Comparison of ENCODE assay signal across 8 cellular contexts in genomic region chrX:40734956-40735317, GRCh38. TPM values are rescaled to one million over a fixed set of nuclear protein-coding genes. Genes with fewer than 3 reads are reported as not detected.
DNase-seq lines count a peak whose midpoint lies in the region; ATAC-seq and TF ChIP-seq lines count a peak whose summit lies in the region.

No MANE protein-coding gene starts in this region.

- intact Hi-C loops in thyroid gland (cut with DNase I) = no loop called here

- no peak for ATAC-seq in HG02884 (IDR thresholded peaks at IDR 0.05; ENCODE audit: unreplicated experiment)

- H3K9me3 ChIP-seq in BLaER1 (no peaks in the 10 kb centered on the region), muscle layer of colon (ENCODE audit: low read length) (no peaks in the 10 kb centered on the region), thyroid gland (no peaks in the 10 kb centered on the region)
- H3K9me3 ChIP-seq in effector memory CD4-positive, alpha-beta T cell (ENCODE audit: control insufficient read depth, low read length) = no peaks in the 10 kb centered on the region

- H3K27ac ChIP-seq in BLaER1 (peak overlapping the region; percentile 86), muscle layer of colon (ENCODE audit: low read depth, low read length) (peak overlapping the region; percentile 56), thyroid gland (peak overlapping the region; percentile 90 to 97 (median 96))
- H3K27ac ChIP-seq in effector memory CD4-positive, alpha-beta T cell (ENCODE audit: insufficient read depth, low read length, poor library complexity, severe bottlenecking) = peak overlapping the region; percentile 91

- no peaks in the 10 kb centered on the region; the same call in 1 of the 2 replicates for H3K27me3 Mint-ChIP-seq in HFFc6 (ENCODE audit: insufficient read depth)
- H3K27me3 Mint-ChIP-seq in T-helper 1 cell treated with Interleukin-12 subunit alpha and Interleukin-12 subunit beta and Interleukin-4 antibody, amounts not matched to agents 30 μg/mL and 1 μg/mL, for 36 hours (ENCODE audit: low read depth) = no peaks in the 10 kb centered on the region

- H3K27ac Mint-ChIP-seq in HFFc6 = peak overlapping the region; percentile 68
- H3K27ac Mint-ChIP-seq in T-helper 1 cell treated with Interleukin-12 subunit alpha and Interleukin-12 subunit beta and Interleukin-4 antibody, amounts not matched to agents 30 μg/mL and 1 μg/mL, for 36 hours = peak overlapping the region; percentile 78

- H3K9me3 Mint-ChIP-seq in HFFc6 = no peaks in the 10 kb centered on the region
- H3K9me3 Mint-ChIP-seq in T-helper 1 cell treated with Interleukin-12 subunit alpha and Interleukin-12 subunit beta and Interleukin-4 antibody, amounts not matched to agents 30 μg/mL and 1 μg/mL, for 36 hours = no peaks in the 10 kb centered on the region

- H3K4me1 Mint-ChIP-seq in HFFc6 (ENCODE audit: low read depth) = peaks cover 32% of the 10 kb centered on the region
- H3K4me1 Mint-ChIP-seq in T-helper 1 cell treated with Interleukin-12 subunit alpha and Interleukin-12 subunit beta and Interleukin-4 antibody, amounts not matched to agents 30 μg/mL and 1 μg/mL, for 36 hours (ENCODE audit: low read depth) = peaks cover 27% of the 10 kb centered on the region

- H3K27me3 ChIP-seq in BLaER1 (peaks cover 87% of the 10 kb centered on the region), muscle layer of colon (ENCODE audit: control insufficient read depth in 1 of 2, insufficient read depth in 2 of 2, low read length in 2 of 2) (no peaks in the 10 kb centered on the region), thyroid gland (no peaks in the 10 kb centered on the region)
- H3K27me3 ChIP-seq in effector memory CD4-positive, alpha-beta T cell (replicated peaks; ENCODE audit: control insufficient read depth, insufficient read depth, low read length, poor library complexity, severe bottlenecking) = no peaks in the 10 kb centered on the region

- 0% methylated on average over 2 to 5 of the region's 20 CpGs for WGBS in thyroid gland, 2 donors

- peak overlapping the region; percentile 85 for H3K4me2 ChIP-seq in BLaER1

- no peaks in the 10 kb centered on the region for H3K36me3 ChIP-seq in BLaER1
- H3K36me3 ChIP-seq in effector memory CD4-positive, alpha-beta T cell (ENCODE audit: control insufficient read depth, insufficient read depth, low read length) = no peaks in the 10 kb centered on the region
- no peaks in the 10 kb centered on the region for H3K36me3 ChIP-seq in muscle layer of colon (ENCODE audit: insufficient read depth, low read length)
- H3K36me3 ChIP-seq in thyroid gland = no peaks in the 10 kb centered on the region

- peaks cover 63% of the 10 kb centered on the region for H4K20me1 ChIP-seq in BLaER1

- H3K4me3 Mint-ChIP-seq in HFFc6 = peak overlapping the region; percentile 93
- H3K4me3 Mint-ChIP-seq in T-helper 1 cell treated with Interleukin-12 subunit alpha and Interleukin-12 subunit beta and Interleukin-4 antibody, amounts not matched to agents 30 μg/mL and 1 μg/mL, for 36 hours = peak overlapping the region; percentile 75

- H3K4me1 ChIP-seq in BLaER1 (peaks cover 44% of the 10 kb centered on the region), muscle layer of colon (ENCODE audit: insufficient read depth, low read length) (no peaks in the 10 kb centered on the region), thyroid gland (peaks cover 4 to 9% of the 10 kb centered on the region in 2 donors)
- H3K4me1 ChIP-seq in effector memory CD4-positive, alpha-beta T cell (ENCODE audit: control insufficient read depth, insufficient read depth, low read length, poor library complexity, severe bottlenecking) = peaks cover 12% of the 10 kb centered on the region

- TF ChIP-seq CTCF in HFFc6 (IDR thresholded peaks at IDR 0.05) (no peak), thyroid gland (IDR thresholded peaks at IDR 0.05) (no peak)

- DNase-seq in HFFc6 (no peak), thyroid gland (peak; percentile 47 to 51), GDM1 (lab: John Stamatoyannopoulos, UW) (no peak)
- DNase-seq in effector memory CD4-positive, alpha-beta T cell = peak in 1 of 3 donors; percentile 12

- no peak for TF ChIP-seq POLR2A in thyroid gland (IDR thresholded peaks at IDR 0.05)

- H3K9ac ChIP-seq in BLaER1 (peak overlapping the region; percentile 83), muscle layer of colon (ENCODE audit: low read length) (peak overlapping the region; percentile 46)

- H3K4me3 ChIP-seq in BLaER1 (peak overlapping the region; percentile 74), muscle layer of colon (ENCODE audit: low read depth in 1 of 2, low read length in 2 of 2) (peak overlapping the region; percentile 46 to 52), thyroid gland (replicated peaks in 1 of 3) (peak overlapping the region in 2 of 3 donors; percentile 48 to 96)
- H3K4me3 ChIP-seq in effector memory CD4-positive, alpha-beta T cell (ENCODE audit: insufficient read depth, low read depth, low read length, poor library complexity, severe bottlenecking) = peak overlapping the region; percentile 79

- no peaks in the 10 kb centered on the region for H3K36me3 Mint-ChIP-seq in HFFc6 (ENCODE audit: low read depth)
- H3K36me3 Mint-ChIP-seq in T-helper 1 cell treated with Interleukin-12 subunit alpha and Interleukin-12 subunit beta and Interleukin-4 antibody, amounts not matched to agents 30 μg/mL and 1 μg/mL, for 36 hours (ENCODE audit: low read depth) = peaks cover 6% of the 10 kb centered on the region

RNA-seq across cellular contexts. Expression of gene MED14, which starts 0.4 kb away (rescaled TPM):
- total RNA-seq in HFFc6 (2021; fragmentation: NEBNext Ultra II Directional; extraction: Animal tissue kit (Norgen Biotek cat#: 25700)) = 10 to 100 TPM; 29.0 to 40.5 (median 38.2) TPM
- total RNA-seq in thyroid gland = 100 to 1,000 TPM in 1 of 4 donors, 10 to 100 TPM in 3; 49.6 to 114 (median 78.3) TPM

Comparison
In these comparisons a context has a peak if more than half of its experiments do, and no peak if none do; other contexts are left out.
1. DNase-seq: peak in thyroid gland (2 of 2); none in HFFc6 (single experiment) and GDM1 (single experiment).
2. Peak in every context shown above with its lines, with median percentiles within 50 percentile points of each other: H3K27ac ChIP-seq and H3K4me3 ChIP-seq.